ENCODE assay signal across 19 cellular contexts in genomic region chr11:46857666-46858065, GRCh38.
"Had no signal": no experiment of that assay in that cellular context is flagged by ENCODE, and none has a peak within 500 bp of the region (broad histone marks: within the 10 kb centered on the region; RNA-seq: fewer than 3 reads in every experiment).

No MANE protein-coding gene starts in this region.

- H3K9me3 ChIP-seq: colonic mucosa, esophagus muscularis mucosa, gastroesophageal sphincter, pancreas, tibial nerve, vagina had no signal

- DNase-seq: activated CD4-positive, alpha-beta T cell treated with anti-CD3 and anti-CD28 coated beads, Interleukin-2, amount 10 ng/mL, durations not matched to agents 24 days and 14 days; activated CD8-positive, alpha-beta T cell treated with anti-CD3 and anti-CD28 coated beads, Interleukin-2, amount 10 ng/mL, durations not matched to agents 7 days and 5 days; activated effector memory CD4-positive, alpha-beta T cell treated with Interleukin-2 at 50 U/mL for 16 hours; activated naive CD4-positive, alpha-beta T cell treated with anti-CD3 and anti-CD28 coated beads, Interleukin-2, amount 50 U/mL, for 16 hours; activated T-cell treated with anti-CD3 and anti-CD28 coated beads, Interleukin-2, amount 50 U/mL, for 4 hours; aorta; brain microvascular endothelial cell; colonic mucosa; naive thymus-derived CD8-positive, alpha-beta T cell; pancreas; stimulated activated CD4-positive, alpha-beta T cell treated with anti-CD3 and anti-CD28 coated beads, Interleukin-12 subunit alpha, Interleukin-12 subunit beta, amount 100 ng/mL, for 4 hours; stimulated activated CD4-positive, alpha-beta T cell treated with anti-CD3 and anti-CD28 coated beads, Interleukin-1b, Interleukin-23, amount 100 ng/mL, for 48 hours; stimulated activated CD8-positive, alpha-beta memory T cell treated with anti-CD3 and anti-CD28 coated beads, Interleukin-4, amount 100 ng/mL, for 48 hours; stimulated activated naive CD4-positive, alpha-beta T cell treated with Interleukin-2 at 50 U/mL for 16 hours; T1000 had no signal

- H3K27me3 ChIP-seq: brain microvascular endothelial cell, colonic mucosa, esophagus muscularis mucosa, gastroesophageal sphincter, pancreas, tibial nerve, vagina had no signal

- H3K36me3 ChIP-seq: brain microvascular endothelial cell, colonic mucosa had no signal

- H3K27ac ChIP-seq: brain microvascular endothelial cell, colonic mucosa, pancreas, vagina had no signal

- ATAC-seq: activated CD8-positive, alpha-beta T cell treated with anti-CD3 and anti-CD28 coated beads, Interleukin-2, amount 10 ng/mL, durations not matched to agents 7 days and 5 days; activated T-cell treated with anti-CD3 and anti-CD28 coated beads, Interleukin-2, amount 50 U/mL, for 4 hours; gastroesophageal sphincter; naive thymus-derived CD8-positive, alpha-beta T cell had no signal

- H3K4me1 ChIP-seq: colonic mucosa, pancreas, tibial nerve, vagina had no signal

- H3K4me3 ChIP-seq: colonic mucosa, esophagus muscularis mucosa, gastroesophageal sphincter, pancreas, tibial nerve, vagina had no signal
